ENCODE assay signal across 8 cellular contexts in genomic region chr16:24700549-24701392, GRCh38. TPM values are rescaled to one million over a fixed set of nuclear protein-coding genes. Genes with fewer than 3 reads are reported as not detected.
DNase-seq lines count a peak whose midpoint lies in the region; ATAC-seq and TF ChIP-seq lines count a peak whose summit lies in the region.

No MANE protein-coding gene starts in this region.

- TF ChIP-seq CTCF in HFF-Myc (IDR thresholded peaks at IDR 0.05; ENCODE audit: low read depth, low read length, missing control alignments): peak; percentile 52

- DNase-seq in HFF-Myc (ENCODE audit: extremely low read depth, low read depth) (peak; percentile 99), anterior cingulate cortex (lab: John Stamatoyannopoulos, UW) (peak in 48 of 58 donors; percentile 3 to 80 (median 31)), hippocampal formation (lab: John Stamatoyannopoulos, UW) (peak; percentile 29 to 60), smooth muscle cell of the brain vasculature (ENCODE audit: low read depth, low spot score) (peak; percentile 88)
- DNase-seq in stimulated activated CD4-positive, alpha-beta T cell treated with anti-CD3 and anti-CD28 coated beads, Interleukin-12 subunit alpha, Interleukin-12 subunit beta, amount 100 ng/mL, for 4 hours: no peak
- no peak for DNase-seq in activated naive CD4-positive, alpha-beta T cell treated with anti-CD3 and anti-CD28 coated beads, Interleukin-2, amount 50 U/mL, for 72 hours (ENCODE audit: low spot score in 2 of 2)
- no peak for DNase-seq in effector CD4-positive, alpha-beta T cell

- H3K4me3 ChIP-seq in HFF-Myc (replicated peaks; ENCODE audit: low read depth, low read length): 0 out of 2 replicates have a peak overlapping the region, but pooled peaks have one; percentile 11

- no peak overlapping the region for H3K27ac Mint-ChIP-seq in activated naive CD4-positive, alpha-beta T cell treated with anti-CD3 and anti-CD28 coated beads, Interleukin-2, amount 50 U/mL, for 72 hours

- ATAC-seq in activated naive CD4-positive, alpha-beta T cell treated with anti-CD3 and anti-CD28 coated beads, Interleukin-2, amount 50 U/mL, for 72 hours: no peak
- ATAC-seq in GM18868 (IDR thresholded peaks at IDR 0.05; ENCODE audit: unreplicated experiment): no peak

- no peaks in the 10 kb centered on the region for H3K36me3 Mint-ChIP-seq in activated naive CD4-positive, alpha-beta T cell treated with anti-CD3 and anti-CD28 coated beads, Interleukin-2, amount 50 U/mL, for 72 hours

- no peaks in the 10 kb centered on the region for H3K9me3 Mint-ChIP-seq in activated naive CD4-positive, alpha-beta T cell treated with anti-CD3 and anti-CD28 coated beads, Interleukin-2, amount 50 U/mL, for 72 hours

RNA-seq across cellular contexts. Expression of gene TNRC6A, which starts 28.7 kb away (rescaled TPM):
- total RNA-seq in activated naive CD4-positive, alpha-beta T cell treated with anti-CD3 and anti-CD28 coated beads, Interleukin-2, amount 50 U/mL, for 72 hours: 10 to 100 TPM; 41.2 to 50.5 TPM

Comparison
In these comparisons a context has a peak if more than half of its experiments do, and no peak if none do; other contexts are left out.
1. DNase-seq: peak in HFF-Myc (single experiment), anterior cingulate cortex (48 of 58), hippocampal formation (2 of 2) and smooth muscle cell of the brain vasculature (single experiment); none in stimulated activated CD4-positive, alpha-beta T cell treated with anti-CD3 and anti-CD28 coated beads, Interleukin-12 subunit alpha, Interleukin-12 subunit beta, amount 100 ng/mL, for 4 hours (single experiment), activated naive CD4-positive, alpha-beta T cell treated with anti-CD3 and anti-CD28 coated beads, Interleukin-2, amount 50 U/mL, for 72 hours (0 of 2) and effector CD4-positive, alpha-beta T cell (single experiment).